Comparison of ENCODE assay signal across 29 cellular contexts in genomic region chr11:82976786-82977185, GRCh38.
A peak's percentile ranks its signal among the peaks of the same experiment; 100 is the strongest.
DNase-seq lines count a peak whose midpoint lies in the region; ATAC-seq, FAIRE-seq and TF ChIP-seq lines count a peak whose summit lies in the region.
"Had no signal": no experiment of that assay in that cellular context is flagged by ENCODE, and none has a peak within 500 bp of the region (broad histone marks: within the 10 kb centered on the region; RNA-seq: fewer than 3 reads in every experiment).

No MANE protein-coding gene starts in this region.

- no peak overlapping the region for H3K4me2 ChIP-seq in astrocyte (ENCODE audit: low read length)
- H3K4me2 ChIP-seq: neural progenitor cell had no signal

- no peaks in the 10 kb centered on the region for H3K79me2 ChIP-seq in astrocyte (ENCODE audit: insufficient read depth, low read length)

- H3K27me3 ChIP-seq in astrocyte (ENCODE audit: insufficient read depth, low read length) = no peaks in the 10 kb centered on the region
- H3K27me3 ChIP-seq: neural progenitor cell, suprapubic skin had no signal

- no peak overlapping the region for H3K4me3 Mint-ChIP-seq in stimulated activated naive CD8-positive, alpha-beta T cell treated with anti-CD3 and anti-CD28 coated beads, Interleukin-15, Interleukin-2, amounts not matched to agents 100 ng/mL and 50 ng/mL, for 24 hours
- no peak overlapping the region for H3K4me3 Mint-ChIP-seq in stimulated activated naive CD8-positive, alpha-beta T cell treated with anti-CD3 and anti-CD28 coated beads, Interleukin-15, amount 100 ng/mL, for 72 hours
- no peak overlapping the region for H3K4me3 Mint-ChIP-seq in astrocyte (ENCODE audit: unreplicated experiment)
- H3K4me3 Mint-ChIP-seq in stimulated activated effector memory CD8-positive, alpha-beta T cell treated with anti-CD3 and anti-CD28 coated beads, Interleukin-12 subunit alpha, Interleukin-12 subunit beta, amount 100 ng/mL, for 72 hours = no peak overlapping the region
- H3K4me3 Mint-ChIP-seq: activated CD4-positive, alpha-beta T cell treated with anti-CD3 and anti-CD28 coated beads, Interleukin-2, amount 10 ng/mL, durations not matched to agents 7 days and 5 days; activated naive CD8-positive, alpha-beta T cell treated with anti-CD3 and anti-CD28 coated beads, Interleukin-2, amount 50 U/mL, for 24 hours; activated T-cell treated with anti-CD3 and anti-CD28 coated beads, Interleukin-2, amount 50 U/mL, for 24 hours; CD8-positive, alpha-beta memory T cell; central memory CD8-positive, alpha-beta T cell; dendritic cell treated with granulocyte-macrophage colony-stimulating factor and Interleukin-4, amounts not matched to agents 40 ng/mL and 50 ng/mL, for 4 days; endodermal cell; neural progenitor cell; T-helper 2 cell treated with Interferon-gamma antibody and Interleukin-4, amounts not matched to agents 5 μg/mL and 100 μg/mL, for 36 hours had no signal

- peaks cover 64% of the 10 kb centered on the region for H3K4me1 Mint-ChIP-seq in stimulated activated naive CD8-positive, alpha-beta T cell treated with anti-CD3 and anti-CD28 coated beads, Interleukin-15, Interleukin-2, amounts not matched to agents 100 ng/mL and 50 ng/mL, for 24 hours (ENCODE audit: low read depth)
- peaks cover 72% of the 10 kb centered on the region for H3K4me1 Mint-ChIP-seq in stimulated activated naive CD8-positive, alpha-beta T cell treated with anti-CD3 and anti-CD28 coated beads, Interleukin-15, amount 100 ng/mL, for 72 hours
- H3K4me1 Mint-ChIP-seq in astrocyte (ENCODE audit: low read depth, unreplicated experiment) = peaks cover 37% of the 10 kb centered on the region
- peaks cover 40% of the 10 kb centered on the region for H3K4me1 Mint-ChIP-seq in stimulated activated effector memory CD8-positive, alpha-beta T cell treated with anti-CD3 and anti-CD28 coated beads, Interleukin-12 subunit alpha, Interleukin-12 subunit beta, amount 100 ng/mL, for 72 hours
- H3K4me1 Mint-ChIP-seq: endodermal cell, neural progenitor cell had no signal

- peak; percentile 58 for FAIRE-seq in astrocyte (lab: Jason Lieb, UNC)
- FAIRE-seq: urothelium cell line had no signal

- no peaks in the 10 kb centered on the region for H3K9me3 ChIP-seq in astrocyte (ENCODE audit: insufficient read depth, low read depth, low read length)
- H3K9me3 ChIP-seq: suprapubic skin had no signal

- ATAC-seq in stimulated activated naive CD8-positive, alpha-beta T cell treated with anti-CD3 and anti-CD28 coated beads, Interleukin-15, amount 100 ng/mL, for 72 hours = no peak
- ATAC-seq in HG03432 (IDR thresholded peaks at IDR 0.05; ENCODE audit: unreplicated experiment) = peak; percentile 44
- ATAC-seq in GM18873 (IDR thresholded peaks at IDR 0.05; ENCODE audit: low FRiP score, unreplicated experiment) = no peak
- ATAC-seq in stimulated activated effector memory CD8-positive, alpha-beta T cell treated with anti-CD3 and anti-CD28 coated beads, Interleukin-12 subunit alpha, Interleukin-12 subunit beta, amount 100 ng/mL, for 72 hours = no peak
- ATAC-seq: activated naive CD8-positive, alpha-beta T cell treated with anti-CD3 and anti-CD28 coated beads, Interleukin-2, amount 50 U/mL, for 24 hours; esophagus mucosa; PC-3; right cardiac atrium had no signal

- peaks cover 5% of the 10 kb centered on the region for H3K36me3 ChIP-seq in astrocyte (ENCODE audit: insufficient read depth, low read length)
- H3K36me3 ChIP-seq: neural progenitor cell had no signal

- H3K9me3 Mint-ChIP-seq in stimulated activated naive CD8-positive, alpha-beta T cell treated with anti-CD3 and anti-CD28 coated beads, Interleukin-15, Interleukin-2, amounts not matched to agents 100 ng/mL and 50 ng/mL, for 24 hours = no peaks in the 10 kb centered on the region
- H3K9me3 Mint-ChIP-seq in stimulated activated naive CD8-positive, alpha-beta T cell treated with anti-CD3 and anti-CD28 coated beads, Interleukin-15, amount 100 ng/mL, for 72 hours = no peaks in the 10 kb centered on the region
- H3K9me3 Mint-ChIP-seq in astrocyte (ENCODE audit: unreplicated experiment) = no peaks in the 10 kb centered on the region
- no peaks in the 10 kb centered on the region for H3K9me3 Mint-ChIP-seq in stimulated activated effector memory CD8-positive, alpha-beta T cell treated with anti-CD3 and anti-CD28 coated beads, Interleukin-12 subunit alpha, Interleukin-12 subunit beta, amount 100 ng/mL, for 72 hours
- H3K9me3 Mint-ChIP-seq: activated naive CD8-positive, alpha-beta T cell treated with anti-CD3 and anti-CD28 coated beads, Interleukin-2, amount 50 U/mL, for 24 hours; activated T-cell treated with anti-CD3 and anti-CD28 coated beads, Interleukin-2, amount 50 U/mL, for 24 hours; CD8-positive, alpha-beta memory T cell; central memory CD8-positive, alpha-beta T cell; dendritic cell treated with granulocyte-macrophage colony-stimulating factor and Interleukin-4, amounts not matched to agents 40 ng/mL and 50 ng/mL, for 4 days; endodermal cell; neural progenitor cell; T-helper 2 cell treated with Interferon-gamma antibody and Interleukin-4, amounts not matched to agents 5 μg/mL and 100 μg/mL, for 36 hours had no signal

- peaks cover 32% of the 10 kb centered on the region for H3K4me1 ChIP-seq in astrocyte (ENCODE audit: insufficient read depth, low read length)

- DNase-seq in stimulated activated naive CD8-positive, alpha-beta T cell treated with anti-CD3 and anti-CD28 coated beads, Interleukin-15, amount 100 ng/mL, for 72 hours = no peak
- DNase-seq in astrocyte (ENCODE audit: low read depth) (no peak), NCI-H1092 (lab: John Stamatoyannopoulos, UW) (no peak)
- DNase-seq in stimulated activated CD4-positive, alpha-beta T cell treated with anti-CD3 and anti-CD28 coated beads, Interleukin-2, amount 100 ng/mL, for 48 hours = no peak
- no peak for DNase-seq in stimulated activated effector memory CD8-positive, alpha-beta T cell treated with anti-CD3 and anti-CD28 coated beads, Interleukin-12 subunit alpha, Interleukin-12 subunit beta, amount 100 ng/mL, for 72 hours (ENCODE audit: low spot score in 2 of 2)
- DNase-seq: activated CD4-positive, alpha-beta T cell treated with anti-CD3 and anti-CD28 coated beads, Interleukin-2, amount 10 ng/mL, durations not matched to agents 7 days and 5 days; activated naive CD8-positive, alpha-beta T cell treated with anti-CD3 and anti-CD28 coated beads, Interleukin-2, amount 50 U/mL, for 24 hours; activated T-cell treated with anti-CD3 and anti-CD28 coated beads, Interleukin-2, amount 50 U/mL, for 24 hours; CD8-positive, alpha-beta memory T cell; DMS 273 treated with DMSO at 0.1 percent for 48 hours; endodermal cell; foreskin fibroblast; KBM-7; NCI-H1436 treated with DMSO at 0.1 percent for 48 hours; NCI-H446; PC-3; posterior cingulate gyrus; right cardiac atrium; stimulated activated CD4-positive, alpha-beta T cell treated with anti-CD3 and anti-CD28 coated beads, Interleukin-2, amount 100 ng/mL, for 24 hours had no signal

- H3K27me3 Mint-ChIP-seq in stimulated activated naive CD8-positive, alpha-beta T cell treated with anti-CD3 and anti-CD28 coated beads, Interleukin-15, Interleukin-2, amounts not matched to agents 100 ng/mL and 50 ng/mL, for 24 hours = no peaks in the 10 kb centered on the region
- no peaks in the 10 kb centered on the region for H3K27me3 Mint-ChIP-seq in stimulated activated naive CD8-positive, alpha-beta T cell treated with anti-CD3 and anti-CD28 coated beads, Interleukin-15, amount 100 ng/mL, for 72 hours
- no peaks in the 10 kb centered on the region for H3K27me3 Mint-ChIP-seq in astrocyte (ENCODE audit: low read depth, unreplicated experiment)
- H3K27me3 Mint-ChIP-seq: activated naive CD8-positive, alpha-beta T cell treated with anti-CD3 and anti-CD28 coated beads, Interleukin-2, amount 50 U/mL, for 24 hours; activated T-cell treated with anti-CD3 and anti-CD28 coated beads, Interleukin-2, amount 50 U/mL, for 24 hours; CD8-positive, alpha-beta memory T cell; central memory CD8-positive, alpha-beta T cell had no signal

- no peak overlapping the region for H3K27ac ChIP-seq in astrocyte (ENCODE audit: low read depth, low read length)
- H3K27ac ChIP-seq: neural progenitor cell, suprapubic skin had no signal

- H3K4me3 ChIP-seq in astrocyte (ENCODE audit: insufficient read depth, low read depth, low read length) = no peak overlapping the region
- H3K4me3 ChIP-seq: neural progenitor cell, suprapubic skin had no signal

- no peaks in the 10 kb centered on the region for H4K20me1 ChIP-seq in astrocyte (ENCODE audit: insufficient read depth, low read length)

- TF ChIP-seq CTCF in astrocyte (IDR thresholded peaks at IDR 0.05; ENCODE audit: insufficient read depth, low read depth, low read length) = no peak

- peaks cover 21% of the 10 kb centered on the region for H3K36me3 Mint-ChIP-seq in stimulated activated naive CD8-positive, alpha-beta T cell treated with anti-CD3 and anti-CD28 coated beads, Interleukin-15, Interleukin-2, amounts not matched to agents 100 ng/mL and 50 ng/mL, for 24 hours (ENCODE audit: low read depth)
- no peaks in the 10 kb centered on the region for H3K36me3 Mint-ChIP-seq in astrocyte (ENCODE audit: low read depth, unreplicated experiment)
- H3K36me3 Mint-ChIP-seq in stimulated activated effector memory CD8-positive, alpha-beta T cell treated with anti-CD3 and anti-CD28 coated beads, Interleukin-12 subunit alpha, Interleukin-12 subunit beta, amount 100 ng/mL, for 72 hours = peaks cover 7% of the 10 kb centered on the region

- H3K9ac ChIP-seq in astrocyte (ENCODE audit: low read length) = no peak overlapping the region
- H3K9ac ChIP-seq: neural progenitor cell had no signal

- no peak overlapping the region for H2AFZ ChIP-seq in astrocyte (ENCODE audit: low read depth, low read length)
- H2AFZ ChIP-seq: neural progenitor cell had no signal

- H3K27ac Mint-ChIP-seq in stimulated activated naive CD8-positive, alpha-beta T cell treated with anti-CD3 and anti-CD28 coated beads, Interleukin-15, Interleukin-2, amounts not matched to agents 100 ng/mL and 50 ng/mL, for 24 hours = peak overlapping the region; percentile 63
- no peak overlapping the region for H3K27ac Mint-ChIP-seq in stimulated activated naive CD8-positive, alpha-beta T cell treated with anti-CD3 and anti-CD28 coated beads, Interleukin-15, amount 100 ng/mL, for 72 hours
- H3K27ac Mint-ChIP-seq in astrocyte (ENCODE audit: unreplicated experiment) = no peak overlapping the region
- H3K27ac Mint-ChIP-seq in stimulated activated effector memory CD8-positive, alpha-beta T cell treated with anti-CD3 and anti-CD28 coated beads, Interleukin-12 subunit alpha, Interleukin-12 subunit beta, amount 100 ng/mL, for 72 hours = no peak overlapping the region
- H3K27ac Mint-ChIP-seq: activated CD4-positive, alpha-beta T cell treated with anti-CD3 and anti-CD28 coated beads, Interleukin-2, amount 10 ng/mL, durations not matched to agents 7 days and 5 days; CD8-positive, alpha-beta memory T cell; dendritic cell treated with granulocyte-macrophage colony-stimulating factor and Interleukin-4, amounts not matched to agents 40 ng/mL and 50 ng/mL, for 4 days; endodermal cell; neural progenitor cell; T-helper 2 cell treated with Interferon-gamma antibody and Interleukin-4, amounts not matched to agents 5 μg/mL and 100 μg/mL, for 36 hours had no signal
